ENCODE assay signal across 19 cellular contexts in genomic region chr5:52665544-52665943, GRCh38.
DNase-seq lines count a peak whose midpoint lies in the region; ATAC-seq and TF ChIP-seq lines count a peak whose summit lies in the region.
"Had no signal": no experiment of that assay in that cellular context is flagged by ENCODE, and none has a peak within 500 bp of the region (broad histone marks: within the 10 kb centered on the region; RNA-seq: fewer than 3 reads in every experiment).

No MANE protein-coding gene starts in this region.

- no peaks in the 10 kb centered on the region for H3K36me3 Mint-ChIP-seq in progenitor cell of endocrine pancreas (ENCODE audit: insufficient read depth)
- H3K36me3 Mint-ChIP-seq: activated naive CD4-positive, alpha-beta T cell treated with anti-CD3 and anti-CD28 coated beads, Interleukin-2, amount 10 ng/mL, durations not matched to agents 7 days and 5 days; brain had no signal

- TF ChIP-seq CTCF in left ventricle myocardium inferior (IDR thresholded peaks at IDR 0.05; ENCODE audit: borderline replicate concordance) (no peak), progenitor cell of endocrine pancreas (IDR thresholded peaks at IDR 0.05; ENCODE audit: unreplicated experiment) (no peak)

- ATAC-seq in SK-N-SH treated with all-trans-retinoic acid at 6 μM for 48 hours: peak; percentile 43; the same call in 1 of the 3 replicates
- ATAC-seq in sciatic nerve: peak; percentile 68
- no peak for ATAC-seq in HG03095 (IDR thresholded peaks at IDR 0.05; ENCODE audit: unreplicated experiment)
- ATAC-seq in GM21825 (IDR thresholded peaks at IDR 0.05; ENCODE audit: unreplicated experiment): no peak

- H3K9me3 Mint-ChIP-seq in progenitor cell of endocrine pancreas (ENCODE audit: low read depth): no peaks in the 10 kb centered on the region
- H3K9me3 Mint-ChIP-seq: activated CD4-positive, alpha-beta T cell treated with anti-CD3 and anti-CD28 coated beads, Interleukin-2, amount 10 ng/mL, durations not matched to agents 7 days and 5 days; activated naive CD4-positive, alpha-beta T cell treated with anti-CD3 and anti-CD28 coated beads, Interleukin-2, amount 10 ng/mL, durations not matched to agents 7 days and 5 days; brain; neural crest cell had no signal

- H3K27me3 ChIP-seq in left ventricle myocardium inferior (ENCODE audit: low read depth): no peaks in the 10 kb centered on the region
- H3K27me3 ChIP-seq: BE2C, tibial artery had no signal

- H3K4me3 ChIP-seq in left ventricle myocardium inferior: peak overlapping the region; percentile 44
- H3K4me3 ChIP-seq: SK-N-MC had no signal

- intact Hi-C loops in left ventricle myocardium inferior (cut with micrococcal nuclease) (loop anchor here (10.0 kb wide), 1 partner anchor 249 kb away; no protein-coding TSS in a partner anchor), sciatic nerve (cut with DNase I) (no loop called here)

- no peaks in the 10 kb centered on the region for H3K36me3 ChIP-seq in left ventricle myocardium inferior
- H3K36me3 ChIP-seq: BE2C, tibial artery had no signal

- H3K4me1 ChIP-seq in left ventricle myocardium inferior: peaks cover 12% of the 10 kb centered on the region

- H3K4me1 Mint-ChIP-seq in progenitor cell of endocrine pancreas (ENCODE audit: low read depth): peaks cover 3% of the 10 kb centered on the region
- H3K4me1 Mint-ChIP-seq: brain, neural crest cell had no signal

- no peak overlapping the region for H3K27ac Mint-ChIP-seq in progenitor cell of endocrine pancreas
- H3K27ac Mint-ChIP-seq: activated CD4-positive, alpha-beta T cell treated with anti-CD3 and anti-CD28 coated beads, Interleukin-2, amount 10 ng/mL, durations not matched to agents 7 days and 5 days; brain had no signal

- DNase-seq in ELF-1 (ENCODE audit: low read depth, low spot score) (peak; percentile 1), left ventricle myocardium inferior (no peak), sciatic nerve (ENCODE audit: low spot score) (no peak), progenitor cell of endocrine pancreas (ENCODE audit: low spot score, unreplicated experiment) (no peak), NCI-H345 treated with DMSO at 0.1 percent for 48 hours (lab: John Stamatoyannopoulos, UW; ENCODE audit: unreplicated experiment) (no peak)
- DNase-seq: activated CD4-positive, alpha-beta T cell treated with anti-CD3 and anti-CD28 coated beads, Interleukin-2, amount 10 ng/mL, durations not matched to agents 7 days and 5 days; activated naive CD4-positive, alpha-beta T cell treated with anti-CD3 and anti-CD28 coated beads, Interleukin-2, amount 10 ng/mL, durations not matched to agents 7 days and 5 days; BE2C; mammary epithelial cell; NCI-H1694 treated with DMSO at 0.1 percent for 48 hours; NCI-H446 treated with DMSO at 0.1 percent for 48 hours; stimulated activated CD4-positive, alpha-beta T cell treated with anti-CD3 and anti-CD28 coated beads, Interleukin-4, amount 100 ng/mL, for 4 hours; tibial artery had no signal

- H3K4me3 Mint-ChIP-seq in progenitor cell of endocrine pancreas (ENCODE audit: low read depth): no peak overlapping the region
- H3K4me3 Mint-ChIP-seq: activated CD4-positive, alpha-beta T cell treated with anti-CD3 and anti-CD28 coated beads, Interleukin-2, amount 10 ng/mL, durations not matched to agents 7 days and 5 days; activated naive CD4-positive, alpha-beta T cell treated with anti-CD3 and anti-CD28 coated beads, Interleukin-2, amount 10 ng/mL, durations not matched to agents 7 days and 5 days; brain; neural crest cell had no signal

- H3K27ac ChIP-seq in left ventricle myocardium inferior (replicated peaks): peak overlapping the region; percentile 73
- H3K27ac ChIP-seq: SK-N-MC, tibial artery had no signal

- H3K27me3 Mint-ChIP-seq in progenitor cell of endocrine pancreas: no peaks in the 10 kb centered on the region

- no peaks in the 10 kb centered on the region for H3K9me3 ChIP-seq in left ventricle myocardium inferior (replicated peaks)
- H3K9me3 ChIP-seq: BE2C, tibial artery had no signal

TF ChIP-seq in SK-N-SH treated with all-trans-retinoic acid at 6 μM for 48 hours, 23 proteins besides CTCF, POLR2A, EP300 and RAD21:
- peak; percentile 63 for TF ChIP-seq ISL1 (CRISPR knock-in tag; IDR thresholded peaks at IDR 0.05)
- no peak for TF ChIP-seq ZNF70 (CRISPR knock-in tag; IDR thresholded peaks at IDR 0.05)
- no peak for TF ChIP-seq POU6F1 (CRISPR knock-in tag; IDR thresholded peaks at IDR 0.05; ENCODE audit: borderline replicate concordance, low read depth)
- no peak for TF ChIP-seq ZFP3 (CRISPR knock-in tag; IDR thresholded peaks at IDR 0.05)

Comparison
In these comparisons a context has a peak if more than half of its experiments do, and no peak if none do; other contexts are left out.
1. ATAC-seq: peak in SK-N-SH treated with all-trans-retinoic acid at 6 μM for 48 hours (single experiment) and sciatic nerve (single experiment); none in HG03095 (single experiment) and GM21825 (single experiment).